In the genomic region with DNA sequence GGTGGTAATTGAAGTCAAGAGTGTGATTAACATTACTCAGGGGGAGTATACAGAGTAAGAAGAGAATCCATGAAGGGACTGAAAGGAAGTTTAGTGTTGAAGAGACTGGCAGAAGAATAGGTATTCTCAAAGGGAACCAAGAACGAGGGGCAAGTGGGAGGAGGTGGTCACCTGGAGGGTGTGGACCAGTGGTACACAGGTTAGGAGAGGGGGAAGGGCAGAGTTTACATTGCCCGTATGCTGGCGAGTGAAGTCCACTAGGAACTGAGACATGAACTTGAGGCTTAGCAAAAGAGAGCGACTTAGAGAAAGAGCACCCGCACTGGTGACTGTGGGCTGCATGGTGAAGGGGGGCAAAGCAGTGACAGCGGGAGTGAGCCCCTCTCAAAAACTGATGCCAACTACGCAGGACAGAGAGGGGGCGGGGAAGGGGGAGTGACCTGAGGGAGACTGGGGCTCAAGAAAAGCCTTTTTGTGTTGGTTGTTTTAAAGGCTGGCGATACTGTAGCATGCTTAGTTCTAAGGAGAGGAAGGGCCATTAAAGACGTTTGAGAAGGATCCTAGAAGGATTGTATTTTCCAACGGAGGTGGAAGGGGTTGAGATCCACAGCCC, we compare ENCODE assay signal across 18 cellular contexts.
"Had no signal": no experiment of that assay in that cellular context is flagged by ENCODE, and none has a peak within 500 bp of the region (broad histone marks: within the 10 kb centered on the region; RNA-seq: fewer than 3 reads in every experiment).

No MANE protein-coding gene starts in this region.

- H3K4me1 Mint-ChIP-seq: activated naive CD8-positive, alpha-beta T cell treated with anti-CD3 and anti-CD28 coated beads, Interleukin-2, amount 10 ng/mL, durations not matched to agents 7 days and 5 days had no signal

- H3K36me3 Mint-ChIP-seq: activated naive CD8-positive, alpha-beta T cell treated with anti-CD3 and anti-CD28 coated beads, Interleukin-2, amount 10 ng/mL, durations not matched to agents 7 days and 5 days had no signal

- H3K4me3 ChIP-seq: prostate gland had no signal

- DNase-seq: activated CD4-positive, alpha-beta T cell treated with anti-CD3 and anti-CD28 coated beads, Interleukin-2, amount 50 U/mL, for 1 hour; activated CD4-positive, CD25-positive, alpha-beta regulatory T cell; activated naive CD4-positive, alpha-beta T cell; activated naive CD8-positive, alpha-beta T cell treated with anti-CD3 and anti-CD28 coated beads, Interleukin-2, amount 10 ng/mL, durations not matched to agents 7 days and 5 days; brain microvascular endothelial cell; cortex of kidney; effector CD8-positive, alpha-beta T cell; foreskin keratinocyte; left colon; right cardiac atrium; small intestine; stimulated activated CD4-positive, alpha-beta T cell treated with anti-CD3 and anti-CD28 coated beads, Interleukin-4, amount 100 ng/mL, for 4 hours; stimulated activated CD8-positive, alpha-beta memory T cell treated with anti-CD3 and anti-CD28 coated beads, Interleukin-4, amount 100 ng/mL, for 48 hours; stimulated activated naive CD4-positive, alpha-beta T cell treated with Interleukin-2 at 50 U/mL for 16 hours; trophoblast cell had no signal

- H3K4me3 Mint-ChIP-seq: activated naive CD8-positive, alpha-beta T cell treated with anti-CD3 and anti-CD28 coated beads, Interleukin-2, amount 10 ng/mL, durations not matched to agents 7 days and 5 days; activated T-helper 1 cell treated with anti-CD3 and anti-CD28 coated beads, Interleukin-12 subunit alpha, Interleukin-12 subunit beta, Interleukin-2, Interleukin-4 antibody, amounts not matched to agents 30 ng/mL and 10 ng/mL and 1 ng/mL, durations not matched to agents 14 hours and 24 hours and 36 hours; T-helper 2 cell treated with Interferon-gamma antibody and Interleukin-4, amounts not matched to agents 5 μg/mL and 100 μg/mL, for 36 hours had no signal

- ATAC-seq: foreskin keratinocyte, left colon, right cardiac atrium had no signal

- H3K27ac Mint-ChIP-seq: activated naive CD8-positive, alpha-beta T cell treated with anti-CD3 and anti-CD28 coated beads, Interleukin-2, amount 10 ng/mL, durations not matched to agents 7 days and 5 days; activated T-helper 1 cell treated with anti-CD3 and anti-CD28 coated beads, Interleukin-12 subunit alpha, Interleukin-12 subunit beta, Interleukin-2, Interleukin-4 antibody, amounts not matched to agents 30 ng/mL and 10 ng/mL and 1 ng/mL, durations not matched to agents 14 hours and 24 hours and 36 hours; T-helper 2 cell treated with Interferon-gamma antibody and Interleukin-4, amounts not matched to agents 5 μg/mL and 100 μg/mL, for 36 hours had no signal

- H3K9me3 Mint-ChIP-seq: activated naive CD8-positive, alpha-beta T cell treated with anti-CD3 and anti-CD28 coated beads, Interleukin-2, amount 10 ng/mL, durations not matched to agents 7 days and 5 days; activated T-helper 1 cell treated with anti-CD3 and anti-CD28 coated beads, Interleukin-12 subunit alpha, Interleukin-12 subunit beta, Interleukin-2, Interleukin-4 antibody, amounts not matched to agents 30 ng/mL and 10 ng/mL and 1 ng/mL, durations not matched to agents 14 hours and 24 hours and 36 hours; T-helper 2 cell treated with Interferon-gamma antibody and Interleukin-4, amounts not matched to agents 5 μg/mL and 100 μg/mL, for 36 hours had no signal
